25 cellular contexts compared by ENCODE assay signal in the genomic region with DNA sequence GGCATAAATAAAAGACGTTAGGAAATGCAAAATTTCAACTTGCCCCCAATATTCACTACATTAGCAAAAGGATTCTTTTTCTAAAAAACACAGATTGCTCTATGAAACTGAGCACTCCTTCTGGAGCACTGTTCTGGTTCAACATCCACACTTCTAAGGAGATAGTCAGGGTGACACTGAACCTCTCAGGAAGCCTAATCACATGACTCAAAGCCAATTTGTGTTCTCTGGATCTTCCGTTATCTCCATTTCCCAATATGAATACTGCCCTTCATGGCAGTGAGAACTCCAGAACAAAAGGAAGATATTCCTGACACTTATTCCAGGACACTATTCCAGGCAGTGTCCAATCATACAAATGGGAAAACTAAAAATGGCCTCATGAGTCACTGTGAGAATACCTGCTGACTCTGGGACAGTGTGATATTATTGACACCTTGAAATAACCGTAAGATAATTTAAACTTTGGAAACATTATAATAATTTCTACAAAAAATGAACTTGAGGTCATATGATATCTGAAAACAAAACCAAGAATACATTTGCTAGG.
"Had no signal": no experiment of that assay in that cellular context is flagged by ENCODE, and none has a peak within 500 bp of the region (broad histone marks: within the 10 kb centered on the region; RNA-seq: fewer than 3 reads in every experiment).

No MANE protein-coding gene starts in this region.

- H3K27ac Mint-ChIP-seq: mesothelial cell of epicardium; natural killer cell treated with Interleukin-12 subunit alpha and Interleukin-12 subunit beta and Interleukin-15 and Interleukin-18, amount 100 ng/mL, for 72 hours; stimulated activated effector memory CD8-positive, alpha-beta T cell treated with anti-CD3 and anti-CD28 coated beads, Interleukin-12 subunit alpha, Interleukin-12 subunit beta, amount 100 ng/mL, for 72 hours; type B pancreatic cell had no signal

- H3K4me1 Mint-ChIP-seq: immature natural killer cell; mesothelial cell of epicardium; naive B cell; neural crest cell; stimulated activated effector memory CD8-positive, alpha-beta T cell treated with anti-CD3 and anti-CD28 coated beads, Interleukin-12 subunit alpha, Interleukin-12 subunit beta, amount 100 ng/mL, for 72 hours had no signal

- H3K36me3 ChIP-seq: pancreas had no signal

- H3K27ac ChIP-seq: epithelial cell of prostate, gastroesophageal sphincter, neutrophil, pancreas, sigmoid colon, stomach, testis, tibial artery had no signal

- H3K27me3 Mint-ChIP-seq: naive B cell; natural killer cell treated with Interleukin-12 subunit alpha and Interleukin-12 subunit beta and Interleukin-15 and Interleukin-18, amount 100 ng/mL, for 72 hours; type B pancreatic cell had no signal

- H3K4me3 Mint-ChIP-seq: immature natural killer cell; mesothelial cell of epicardium; naive B cell; natural killer cell treated with Interleukin-12 subunit alpha and Interleukin-12 subunit beta and Interleukin-15 and Interleukin-18, amount 100 ng/mL, for 72 hours; neural crest cell; stimulated activated effector memory CD8-positive, alpha-beta T cell treated with anti-CD3 and anti-CD28 coated beads, Interleukin-12 subunit alpha, Interleukin-12 subunit beta, amount 100 ng/mL, for 72 hours; type B pancreatic cell had no signal

- H3K4me3 ChIP-seq: dorsolateral prefrontal cortex, gastroesophageal sphincter, mucosa of descending colon, pancreas, sigmoid colon, stomach, testis, tibial artery had no signal

- DNase-seq: dorsolateral prefrontal cortex; effector CD4-positive, alpha-beta T cell; foreskin fibroblast; hypothalamus; immature natural killer cell; mesenchymal stem cell; mucosa of descending colon; naive B cell; pancreas; sigmoid colon; stimulated activated CD4-positive, alpha-beta T cell treated with anti-CD3 and anti-CD28 coated beads, Interleukin-2, amount 100 ng/mL, for 24 hours; stimulated activated CD4-positive, alpha-beta T cell treated with anti-CD3 and anti-CD28 coated beads, Interleukin-4, amount 100 ng/mL, for 24 hours; stimulated activated naive CD4-positive, alpha-beta T cell treated with Interleukin-2 at 50 U/mL for 16 hours; stomach; testis; tibial artery had no signal

- H3K36me3 Mint-ChIP-seq: naive B cell; natural killer cell treated with Interleukin-12 subunit alpha and Interleukin-12 subunit beta and Interleukin-15 and Interleukin-18, amount 100 ng/mL, for 72 hours had no signal

- H3K27me3 ChIP-seq: dorsolateral prefrontal cortex, gastroesophageal sphincter, neutrophil, pancreas, sigmoid colon, stomach, testis, tibial artery had no signal

- H3K9me3 ChIP-seq: gastroesophageal sphincter, mucosa of descending colon, neutrophil, pancreas, sigmoid colon, stomach, testis, tibial artery had no signal

- H3K4me1 ChIP-seq: gastroesophageal sphincter, pancreas, sigmoid colon, stomach, testis, tibial artery had no signal

- ATAC-seq: esophagus mucosa; gastroesophageal sphincter; mucosa of descending colon; natural killer cell treated with Interleukin-12 subunit alpha and Interleukin-12 subunit beta and Interleukin-15 and Interleukin-18, amount 100 ng/mL, for 72 hours; pancreas; stimulated activated effector memory CD8-positive, alpha-beta T cell treated with anti-CD3 and anti-CD28 coated beads, Interleukin-12 subunit alpha, Interleukin-12 subunit beta, amount 100 ng/mL, for 72 hours had no signal
